Comparison of ENCODE assay signal across 8 cellular contexts in the genomic region with DNA sequence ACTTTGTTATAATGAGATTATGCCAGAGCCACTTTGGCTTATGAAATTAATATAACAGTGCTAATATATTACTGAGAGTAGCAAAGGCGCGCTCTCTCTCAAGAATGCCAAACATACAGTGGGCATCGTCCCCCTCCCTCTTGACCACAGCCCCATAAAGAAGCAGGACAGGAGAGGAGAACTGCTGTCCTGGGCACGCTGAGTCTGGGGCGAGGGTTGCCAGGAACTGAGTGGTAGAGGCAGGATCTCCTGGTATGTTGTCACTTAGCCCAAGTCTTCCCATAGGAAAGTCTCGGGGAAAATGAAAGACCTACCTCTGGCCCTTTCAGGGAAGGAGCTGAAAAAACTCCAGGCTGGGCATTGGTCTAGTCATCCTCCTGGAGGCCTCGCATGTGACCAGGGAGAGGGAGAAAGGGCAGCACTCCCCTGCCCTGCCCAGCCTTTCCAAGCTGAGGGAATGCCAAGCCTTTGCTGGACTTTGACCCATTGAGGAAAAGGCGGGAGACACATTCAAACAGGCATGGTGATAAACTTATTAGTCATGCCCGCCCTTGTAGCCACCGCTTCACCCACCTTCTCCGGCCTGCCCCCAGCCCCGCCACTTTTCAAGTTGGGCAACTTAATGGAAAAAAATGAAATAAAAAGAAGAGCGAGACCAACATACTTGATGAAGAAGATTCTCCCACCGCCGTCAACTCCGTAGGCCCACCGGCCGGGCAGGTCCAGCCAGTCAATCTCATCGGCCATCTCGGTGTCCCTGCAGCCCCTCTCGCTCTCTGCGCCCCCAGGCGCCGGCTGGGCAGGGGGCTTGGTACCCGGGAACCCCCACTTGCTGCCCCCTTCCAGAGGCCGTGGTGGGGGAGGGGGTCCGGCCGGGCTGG. TPM values are rescaled to one million over a fixed set of nuclear protein-coding genes. Genes with fewer than 3 reads are reported as not detected.
DNase-seq lines count a peak whose midpoint lies in the region; ATAC-seq and TF ChIP-seq lines count a peak whose summit lies in the region.

No MANE protein-coding gene starts in this region.

- POLR2A ChIA-PET in activated B cell treated with CpG ODN at 0.5 μM for 24 hours (lab: Charles Lee) = interaction anchor here (1.1 to 1.5 kb wide), 2 partner anchors 21 to 34 kb away, joined by 6 to 7 read pairs; no protein-coding TSS in a partner anchor

- no peak overlapping the region for H3K27ac ChIP-seq in GM23338 (ENCODE audit: low read depth)

- H3K9me2 ChIP-seq in GM23338 (ENCODE audit: insufficient read depth) = no peaks in the 10 kb centered on the region

- no peaks in the 10 kb centered on the region; the same call in 1 of the 2 replicates for H3K36me3 ChIP-seq in GM23338 (ENCODE audit: insufficient read depth)

- H3K27ac Mint-ChIP-seq in GM23338 (no peak overlapping the region), activated B cell treated with CpG ODN at 0.5 μM for 24 hours (no peak overlapping the region)

- peaks cover 66% of the 10 kb centered on the region for H3K27me3 ChIP-seq in GM23338 (ENCODE audit: insufficient read depth)

- H3K4me3 ChIP-seq in GM23338 = peak overlapping the region; percentile 75
- H3K4me3 ChIP-seq in iPS-11a (ENCODE audit: low read depth, low read length) = peak overlapping the region; percentile 57

- peak overlapping the region; percentile 94 for H3K4me2 ChIP-seq in GM23338

- 0 out of 2 replicates have a peak, but pooled peaks cover 10% of the 10 kb centered on the region for H3K4me1 ChIP-seq in GM23338 (ENCODE audit: insufficient read depth)

- H3K36me3 Mint-ChIP-seq in GM23338 (ENCODE audit: low read depth) (no peaks in the 10 kb centered on the region), activated B cell treated with CpG ODN at 0.5 μM for 24 hours (ENCODE audit: low read depth) (no peaks in the 10 kb centered on the region)

- H3K4me3 Mint-ChIP-seq in GM23338 (peak overlapping the region; percentile 75), activated B cell treated with CpG ODN at 0.5 μM for 24 hours (peak overlapping the region; percentile 62)

- TF ChIP-seq CTCF in GM23338 (conservative IDR thresholded peaks at IDR 0.05; ENCODE audit: low read depth in 2 of 2) (no peak), activated B cell treated with CpG ODN at 0.5 μM for 24 hours (IDR thresholded peaks at IDR 0.05) (no peak)

- intact Hi-C loops in activated B cell treated with CpG ODN at 0.5 μM for 24 hours (cut with micrococcal nuclease) = no loop called here
- intact Hi-C loops in sciatic nerve (cut with DNase I) = no loop called here

- H3K9me3 Mint-ChIP-seq in GM23338 (no peaks in the 10 kb centered on the region), activated B cell treated with CpG ODN at 0.5 μM for 24 hours (no peaks in the 10 kb centered on the region)

- CTCF ChIA-PET in activated B cell treated with CpG ODN at 0.5 μM for 24 hours (lab: Charles Lee) = interaction anchor here (1.1 to 4.0 kb wide), 3 partner anchors 13 to 21 kb away, joined by 3 to 23 read pairs (median 5); no protein-coding TSS in a partner anchor

- no peaks in the 10 kb centered on the region for H4K20me1 ChIP-seq in GM23338 (replicated peaks; ENCODE audit: insufficient read depth)

- H3K79me2 ChIP-seq in GM23338 (replicated peaks; ENCODE audit: insufficient read depth) = no peaks in the 10 kb centered on the region; the same call in 1 of the 2 replicates

- DNase-seq in GM23338 (ENCODE audit: low spot score) = no peak
- DNase-seq in activated B cell treated with CpG ODN at 0.5 μM for 24 hours = no peak
- no peak for DNase-seq in sciatic nerve (ENCODE audit: low spot score)
- no peak for DNase-seq in DMS153 treated with DMSO at 0.1 percent for 48 hours (lab: John Stamatoyannopoulos, UW; ENCODE audit: unreplicated experiment)
- no peak for DNase-seq in NCI-H2171 (lab: John Stamatoyannopoulos, UW)
- DNase-seq in NAMALWA (ENCODE audit: low spot score) = no peak

- ATAC-seq in GM23338 = peak; percentile 18; the same call in 2 of the 3 replicates
- no peak for ATAC-seq in activated B cell treated with CpG ODN at 0.5 μM for 24 hours (ENCODE audit: low read depth)
- ATAC-seq in sciatic nerve = peak; percentile 55
- no peak for ATAC-seq in HG02840 (IDR thresholded peaks at IDR 0.05; ENCODE audit: low FRiP score, unreplicated experiment)

- peak overlapping the region; percentile 96 for H2AFZ ChIP-seq in GM23338

- H3F3A ChIP-seq in GM23338 (replicated peaks; ENCODE audit: low read depth) = 0 out of 2 replicates have a peak, but pooled peaks cover 4% of the 10 kb centered on the region

- H3K4me1 Mint-ChIP-seq in GM23338 = peaks cover 10% of the 10 kb centered on the region; the same call in 2 of the 3 replicates
- peaks cover 13% of the 10 kb centered on the region for H3K4me1 Mint-ChIP-seq in activated B cell treated with CpG ODN at 0.5 μM for 24 hours

- peaks cover 23% of the 10 kb centered on the region for H3K27me3 Mint-ChIP-seq in GM23338 (ENCODE audit: insufficient read depth, low read depth, poor library complexity)
- H3K27me3 Mint-ChIP-seq in activated B cell treated with CpG ODN at 0.5 μM for 24 hours = peaks cover 18% of the 10 kb centered on the region

TF ChIP-seq in GM23338, 12 proteins besides CTCF, POLR2A, EP300 and RAD21:
- TF ChIP-seq, protein P1, sequence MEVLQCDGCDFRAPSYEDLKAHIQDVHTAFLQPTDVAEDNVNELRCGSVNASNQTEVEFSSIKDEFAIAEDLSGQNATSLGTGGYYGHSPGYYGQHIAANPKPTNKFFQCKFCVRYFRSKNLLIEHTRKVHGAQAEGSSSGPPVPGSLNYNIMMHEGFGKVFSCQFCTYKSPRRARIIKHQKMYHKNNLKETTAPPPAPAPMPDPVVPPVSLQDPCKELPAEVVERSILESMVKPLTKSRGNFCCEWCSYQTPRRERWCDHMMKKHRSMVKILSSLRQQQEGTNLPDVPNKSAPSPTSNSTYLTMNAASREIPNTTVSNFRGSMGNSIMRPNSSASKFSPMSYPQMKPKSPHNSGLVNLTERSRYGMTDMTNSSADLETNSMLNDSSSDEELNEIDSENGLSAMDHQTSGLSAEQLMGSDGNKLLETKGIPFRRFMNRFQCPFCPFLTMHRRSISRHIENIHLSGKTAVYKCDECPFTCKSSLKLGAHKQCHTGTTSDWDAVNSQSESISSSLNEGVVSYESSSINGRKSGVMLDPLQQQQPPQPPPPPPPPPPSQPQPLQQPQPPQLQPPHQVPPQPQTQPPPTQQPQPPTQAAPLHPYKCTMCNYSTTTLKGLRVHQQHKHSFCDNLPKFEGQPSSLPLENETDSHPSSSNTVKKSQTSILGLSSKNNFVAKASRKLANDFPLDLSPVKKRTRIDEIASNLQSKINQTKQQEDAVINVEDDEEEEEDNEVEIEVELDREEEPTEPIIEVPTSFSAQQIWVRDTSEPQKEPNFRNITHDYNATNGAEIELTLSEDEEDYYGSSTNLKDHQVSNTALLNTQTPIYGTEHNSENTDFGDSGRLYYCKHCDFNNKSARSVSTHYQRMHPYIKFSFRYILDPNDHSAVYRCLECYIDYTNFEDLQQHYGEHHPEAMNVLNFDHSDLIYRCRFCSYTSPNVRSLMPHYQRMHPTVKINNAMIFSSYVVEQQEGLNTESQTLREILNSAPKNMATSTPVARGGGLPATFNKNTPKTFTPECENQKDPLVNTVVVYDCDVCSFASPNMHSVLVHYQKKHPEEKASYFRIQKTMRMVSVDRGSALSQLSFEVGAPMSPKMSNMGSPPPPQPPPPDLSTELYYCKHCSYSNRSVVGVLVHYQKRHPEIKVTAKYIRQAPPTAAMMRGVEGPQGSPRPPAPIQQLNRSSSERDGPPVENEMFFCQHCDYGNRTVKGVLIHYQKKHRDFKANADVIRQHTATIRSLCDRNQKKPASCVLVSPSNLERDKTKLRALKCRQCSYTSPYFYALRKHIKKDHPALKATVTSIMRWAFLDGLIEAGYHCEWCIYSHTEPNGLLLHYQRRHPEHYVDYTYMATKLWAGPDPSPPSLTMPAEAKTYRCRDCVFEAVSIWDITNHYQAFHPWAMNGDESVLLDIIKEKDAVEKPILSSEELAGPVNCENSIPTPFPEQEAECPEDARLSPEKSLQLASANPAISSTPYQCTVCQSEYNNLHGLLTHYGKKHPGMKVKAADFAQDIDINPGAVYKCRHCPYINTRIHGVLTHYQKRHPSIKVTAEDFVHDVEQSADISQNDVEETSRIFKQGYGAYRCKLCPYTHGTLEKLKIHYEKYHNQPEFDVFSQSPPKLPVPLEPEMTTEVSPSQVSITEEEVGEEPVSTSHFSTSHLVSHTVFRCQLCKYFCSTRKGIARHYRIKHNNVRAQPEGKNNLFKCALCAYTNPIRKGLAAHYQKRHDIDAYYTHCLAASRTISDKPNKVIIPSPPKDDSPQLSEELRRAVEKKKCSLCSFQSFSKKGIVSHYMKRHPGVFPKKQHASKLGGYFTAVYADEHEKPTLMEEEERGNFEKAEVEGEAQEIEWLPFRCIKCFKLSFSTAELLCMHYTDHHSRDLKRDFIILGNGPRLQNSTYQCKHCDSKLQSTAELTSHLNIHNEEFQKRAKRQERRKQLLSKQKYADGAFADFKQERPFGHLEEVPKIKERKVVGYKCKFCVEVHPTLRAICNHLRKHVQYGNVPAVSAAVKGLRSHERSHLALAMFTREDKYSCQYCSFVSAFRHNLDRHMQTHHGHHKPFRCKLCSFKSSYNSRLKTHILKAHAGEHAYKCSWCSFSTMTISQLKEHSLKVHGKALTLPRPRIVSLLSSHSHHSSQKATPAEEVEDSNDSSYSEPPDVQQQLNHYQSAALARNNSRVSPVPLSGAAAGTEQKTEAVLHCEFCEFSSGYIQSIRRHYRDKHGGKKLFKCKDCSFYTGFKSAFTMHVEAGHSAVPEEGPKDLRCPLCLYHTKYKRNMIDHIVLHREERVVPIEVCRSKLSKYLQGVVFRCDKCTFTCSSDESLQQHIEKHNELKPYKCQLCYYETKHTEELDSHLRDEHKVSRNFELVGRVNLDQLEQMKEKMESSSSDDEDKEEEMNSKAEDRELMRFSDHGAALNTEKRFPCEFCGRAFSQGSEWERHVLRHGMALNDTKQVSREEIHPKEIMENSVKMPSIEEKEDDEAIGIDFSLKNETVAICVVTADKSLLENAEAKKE (CRISPR knock-in tag; IDR thresholded peaks at IDR 0.05) = no peak
- TF ChIP-seq POLR2AphosphoS5 (IDR thresholded peaks at IDR 0.05; ENCODE audit: low read depth) = no peak
TF ChIP-seq in GM23338: peak in this region for 0.

RNA-seq across cellular contexts. Expression of gene PLEKHA6, which starts 17.4 kb away (rescaled TPM):
- 4.3 and 6.2 TPM in 2 replicates for total RNA-seq in GM23338 (2014; rRNA removed; shearing (Covaris generic))
- polyA plus RNA-seq in GM23338 (2016; fragmentation: Nextera tagmentation; extraction: Ambion mirVana) = 2.5 and 2.8 TPM in 2 replicates
- total RNA-seq in activated B cell treated with CpG ODN at 0.5 μM for 24 hours (0.61 and 0.62 TPM in 2 replicates), sciatic nerve (18.9 TPM)

RNA-seq across cellular contexts. Expression of gene PPP1R15B, which starts 34.5 kb away (rescaled TPM):
- 58.4 and 64.3 TPM in 2 replicates for total RNA-seq in GM23338 (2014; rRNA removed; shearing (Covaris generic))
- 16.3 and 17.3 TPM in 2 replicates for polyA plus RNA-seq in GM23338 (2016; fragmentation: Nextera tagmentation; extraction: Ambion mirVana)
- total RNA-seq in activated B cell treated with CpG ODN at 0.5 μM for 24 hours (60.4 and 70.6 TPM in 2 replicates), sciatic nerve (38.7 TPM)

Comparison
In these comparisons a context has a peak if more than half of its experiments do, and no peak if none do; other contexts are left out.
1. ATAC-seq: peak in GM23338 (single experiment) and sciatic nerve (single experiment); none in activated B cell treated with CpG ODN at 0.5 μM for 24 hours (single experiment) and HG02840 (single experiment).